ENCODE assay signal across 10 cellular contexts in genomic region chr16:23302045-23302956, GRCh38. TPM values are rescaled to one million over a fixed set of nuclear protein-coding genes. Genes with fewer than 3 reads are reported as not detected.
DNase-seq lines count a peak whose midpoint lies in the region; ATAC-seq and TF ChIP-seq lines count a peak whose summit lies in the region.
"Had no signal": no experiment of that assay in that cellular context is flagged by ENCODE, and none has a peak within 500 bp of the region (broad histone marks: within the 10 kb centered on the region; RNA-seq: fewer than 3 reads in every experiment).

Gene SCNN1B, plus strand, starts transcription at chr16:23302302. Its CDS starts 46,298 bp downstream, at chr16:23348600.

- no peak within 1 kb of the TSS for H2BK15ac ChIP-seq in H9 (ENCODE audit: low read depth, low read length)

- H3K4me1 Mint-ChIP-seq in H9: peaks cover 12 to 14% of the 10 kb centered on the region in 2 experiments

- H2BK20ac ChIP-seq in H9 (ENCODE audit: low read depth, low read length, poor library complexity, severe bottlenecking): no peak within 1 kb of the TSS

- DNase-seq in H9: peak; percentile 42
- DNase-seq in body of pancreas: peak in 2 of 4 donors; percentile 25 to 35
- peak in 1 of 2 donors; percentile 27 for DNase-seq in lung microvascular endothelial cell (ENCODE audit: low read depth in 2 of 2)
- DNase-seq in COLO829 (ENCODE audit: low spot score): no peak
- no peak for DNase-seq in A172 (ENCODE audit: low spot score)
- DNase-seq in NCI-H1436 (lab: John Stamatoyannopoulos, UW): no peak
- DNase-seq: activated gamma-delta T cell treated with Interleukin-2 at 50 U/mL for 16 hours, kidney glomerular epithelial cell had no signal

- peak within 1 kb of the TSS; percentile 74 to 88 for H3K4me3 Mint-ChIP-seq in H9

- no peak within 1 kb of the TSS for H3K27ac Mint-ChIP-seq in H9

- peaks cover 5% of the 10 kb centered on the region for H3K23me2 ChIP-seq in H9 (ENCODE audit: insufficient read length, low read depth, low read length, poor library complexity, severe bottlenecking)

- intact Hi-C loops in body of pancreas (cut with DNase I): no loop called here

- ATAC-seq in body of pancreas: peak; percentile 40
- ATAC-seq in HG03196 (IDR thresholded peaks at IDR 0.05; ENCODE audit: unreplicated experiment): no peak

- WGBS in H9 (ENCODE audit: extremely low coverage, insufficient read length, low lambda C conversion rate): no CpG with 5 or more reads among the region's 81 CpGs
- WGBS in body of pancreas, 2 donors: 3 to 11% methylated on average over 8 to 55 of the region's 81 CpGs

- no peak within 1 kb of the TSS for H3K56ac ChIP-seq in H9 (ENCODE audit: insufficient read length, low read depth, low read length)

- H3K4ac ChIP-seq in H9 (ENCODE audit: low read depth, low read length): no peak within 1 kb of the TSS

- H3K36me3 ChIP-seq in ACC112 (ENCODE audit: insufficient read depth, low read length) (no peaks in the 10 kb centered on the region), body of pancreas (replicated peaks in 1 of 2; ENCODE audit: insufficient read depth in 1 of 2, low read depth in 2 of 2) (no peaks in the 10 kb centered on the region)

- no peak for TF ChIP-seq POLR2A in body of pancreas (IDR thresholded peaks at IDR 0.05)

- H3K23ac ChIP-seq in H9 (ENCODE audit: insufficient read length, low read depth, low read length): no peak within 1 kb of the TSS

- 0 out of 2 replicates have a peak within 1 kb of the TSS, but pooled peaks have one; percentile 25 for H3K4me3 ChIP-seq in ACC112 (ENCODE audit: low read depth, low read length)
- H3K4me3 ChIP-seq in body of pancreas: no peak within 1 kb of the TSS

- H3K79me1 ChIP-seq in H9 (ENCODE audit: insufficient read depth, low read depth, low read length, poor library complexity, severe bottlenecking): no peaks in the 10 kb centered on the region

- H3K27me3 Mint-ChIP-seq in H9 (ENCODE audit: low read depth): peaks cover 68% of the 10 kb centered on the region

- H3K9me3 ChIP-seq in H9 (ENCODE audit: control insufficient read depth, low read depth, low read length) (no peaks in the 10 kb centered on the region), body of pancreas (no peaks in the 10 kb centered on the region)

- peak within 1 kb of the TSS; percentile 25; the same call in 1 of the 2 replicates for H3K14ac ChIP-seq in H9 (ENCODE audit: insufficient read depth, low read length)

- H2BK5ac ChIP-seq in H9 (ENCODE audit: insufficient read length, low read length): no peak within 1 kb of the TSS

- TF ChIP-seq CTCF in H9 (conservative IDR thresholded peaks at IDR 0.05) (no peak), body of pancreas (IDR thresholded peaks at IDR 0.05) (peak in 1 of 7 experiments; percentile 2)

- peaks cover 0 to 3% (median 0%) of the 10 kb centered on the region in 3 experiments; a peak in 2 of 7 replicates for H3K36me3 Mint-ChIP-seq in H9 (ENCODE audit: insufficient read depth in 1 of 3, low read depth in 3 of 3)

- no peak within 1 kb of the TSS for H3T11ph ChIP-seq in H9 (ENCODE audit: low read length)

- H2AK5ac ChIP-seq in H9 (ENCODE audit: insufficient read length, low read length): no peak within 1 kb of the TSS

- no peak within 1 kb of the TSS for H4K91ac ChIP-seq in H9 (ENCODE audit: insufficient read length, low read depth, low read length)

- H2BK12ac ChIP-seq in H9 (ENCODE audit: insufficient read length, low read depth, low read length): no peak within 1 kb of the TSS

- H3K79me2 ChIP-seq in ACC112 (ENCODE audit: control insufficient read depth, insufficient read depth, low read length, unreplicated experiment) (no peaks in the 10 kb centered on the region), H9 (ENCODE audit: insufficient read depth, low read length) (no peaks in the 10 kb centered on the region)

- H3K4me1 ChIP-seq in ACC112 (ENCODE audit: control insufficient read depth, insufficient read depth, low read length, unreplicated experiment) (no peaks in the 10 kb centered on the region), H9 (ENCODE audit: insufficient read depth, low read length) (no peaks in the 10 kb centered on the region), body of pancreas (peaks cover 9% of the 10 kb centered on the region)

- peaks cover 0 to 2% of the 10 kb centered on the region in 2 experiments; a peak in 2 of 5 replicates for H3K9me3 Mint-ChIP-seq in H9

- no peak within 1 kb of the TSS for H3K9ac ChIP-seq in H9 (ENCODE audit: extremely low read depth, insufficient read length, low read length)

- H2AFZ ChIP-seq in ACC112 (ENCODE audit: low read length, unreplicated experiment): no peak within 1 kb of the TSS
- H2AFZ ChIP-seq in H9 (ENCODE audit: low read length): no peak within 1 kb of the TSS

- no peak within 1 kb of the TSS for H3K18ac ChIP-seq in H9 (ENCODE audit: insufficient read length, low read depth, low read length)

- peaks cover 79% of the 10 kb centered on the region for H3K27me3 ChIP-seq in ACC112 (ENCODE audit: insufficient read depth, low read length)
- H3K27me3 ChIP-seq in H9 (ENCODE audit: insufficient read depth, low read length): peaks cover 18% of the 10 kb centered on the region; the same call in 1 of the 2 replicates
- H3K27me3 ChIP-seq in body of pancreas: no peaks in the 10 kb centered on the region

- H2BK120ac ChIP-seq in H9 (ENCODE audit: low read depth, low read length, poor library complexity, severe bottlenecking): no peak within 1 kb of the TSS

- no peaks in the 10 kb centered on the region for H4K20me1 ChIP-seq in H9 (ENCODE audit: control insufficient read depth, insufficient read depth, insufficient read length)

- no peak within 1 kb of the TSS for H4K8ac ChIP-seq in H9 (replicated peaks; ENCODE audit: insufficient read length, low read depth, low read length)

- no peak within 1 kb of the TSS for H4K5ac ChIP-seq in H9 (ENCODE audit: insufficient read length, low read depth, low read length)

- H3K4me2 ChIP-seq in H9 (ENCODE audit: insufficient read depth, insufficient read length, low read length): peak within 1 kb of the TSS; percentile 85

- H3K27ac ChIP-seq in ACC112 (ENCODE audit: low read depth, low read length) (no peak within 1 kb of the TSS), H9 (ENCODE audit: insufficient read length, low read depth, low read length) (no peak within 1 kb of the TSS), body of pancreas (no peak within 1 kb of the TSS)

RNA-seq across cellular contexts. Expression of gene SCNN1B, which starts in this region (rescaled TPM):
- total RNA-seq in H9 (2021): 0.11 and 0.35 TPM in 2 replicates
- 1 to 10 TPM in 1 of 2 donors, not detected in 1; 4.7 TPM for total RNA-seq in body of pancreas
- 4.4 and 18.8 TPM in 2 replicates for total RNA-seq in lung microvascular endothelial cell
- total RNA-seq in A172 (2014; rRNA removed; shearing (Covaris generic)): not detected in 2 replicates

Comparison
In these comparisons a context has a peak if more than half of its experiments do, and no peak if none do; other contexts are left out.
1. Peak in DNase-seq and H3K4me2 ChIP-seq in H9; RNA of the gene not detected or under 1 TPM.